13 cellular contexts compared by ENCODE assay signal in genomic region chr5:154397652-154398406, GRCh38. TPM values are rescaled to one million over a fixed set of nuclear protein-coding genes. Genes with fewer than 3 reads are reported as not detected.
DNase-seq lines count a peak whose midpoint lies in the region; ATAC-seq and TF ChIP-seq lines count a peak whose summit lies in the region.
"Had no signal": no experiment of that assay in that cellular context is flagged by ENCODE, and none has a peak within 500 bp of the region (broad histone marks: within the 10 kb centered on the region; RNA-seq: fewer than 3 reads in every experiment).

No MANE protein-coding gene starts in this region.

- TF ChIP-seq CTCF in Peyer's patch (IDR thresholded peaks at IDR 0.05) (no peak), glutamatergic neuron (IDR thresholded peaks at IDR 0.05; ENCODE audit: partially characterized antibody, unreplicated experiment) (no peak), nephron progenitor cell (IDR thresholded peaks at IDR 0.05) (no peak)

- H3K36me3 Mint-ChIP-seq in glutamatergic neuron (ENCODE audit: unreplicated experiment) (peaks cover under 1% of the 10 kb centered on the region), nephron progenitor cell (ENCODE audit: low read depth) (peaks cover 29% of the 10 kb centered on the region)

- H3K27ac ChIP-seq in Peyer's patch: no peak overlapping the region
- H3K27ac ChIP-seq: BLaER1 had no signal

- no peak overlapping the region for H3K27ac Mint-ChIP-seq in glutamatergic neuron (ENCODE audit: unreplicated experiment)
- no peak overlapping the region for H3K27ac Mint-ChIP-seq in nephron progenitor cell

- no peak overlapping the region for H3K4me3 ChIP-seq in Peyer's patch
- H3K4me3 ChIP-seq: BLaER1 had no signal

- no peak for ATAC-seq in HG02623 (IDR thresholded peaks at IDR 0.05; ENCODE audit: unreplicated experiment)
- ATAC-seq: activated T-cell treated with anti-CD3 and anti-CD28 coated beads, Interleukin-2, amount 50 U/mL, for 4 hours had no signal

- H3K4me1 Mint-ChIP-seq in glutamatergic neuron (ENCODE audit: low read depth, unreplicated experiment): peaks cover 17% of the 10 kb centered on the region
- no peaks in the 10 kb centered on the region for H3K4me1 Mint-ChIP-seq in nephron progenitor cell

- H3K27me3 Mint-ChIP-seq in glutamatergic neuron (ENCODE audit: unreplicated experiment): peaks cover 3% of the 10 kb centered on the region
- H3K27me3 Mint-ChIP-seq in nephron progenitor cell (ENCODE audit: low read depth, poor library complexity): peaks cover 3% of the 10 kb centered on the region

- peaks cover 2% of the 10 kb centered on the region for H3K9me3 Mint-ChIP-seq in glutamatergic neuron (ENCODE audit: unreplicated experiment)
- no peaks in the 10 kb centered on the region for H3K9me3 Mint-ChIP-seq in nephron progenitor cell
- H3K9me3 Mint-ChIP-seq: activated T-cell treated with anti-CD3 and anti-CD28 coated beads, Interleukin-2, amount 50 U/mL, for 4 hours had no signal

- no peaks in the 10 kb centered on the region for H3K9me3 ChIP-seq in Peyer's patch
- H3K9me3 ChIP-seq: BLaER1 had no signal

- peaks cover 0 to 4% (median 0%) of the 10 kb centered on the region in 4 donors for H3K4me1 ChIP-seq in Peyer's patch
- H3K4me1 ChIP-seq: BLaER1 had no signal

- TF ChIP-seq POLR2A in Peyer's patch (IDR thresholded peaks at IDR 0.05): no peak

- no peaks in the 10 kb centered on the region for H3K27me3 ChIP-seq in Peyer's patch
- H3K27me3 ChIP-seq: BLaER1 had no signal

- DNase-seq in DMS153 treated with DMSO at 0.1 percent for 48 hours (lab: John Stamatoyannopoulos, UW; ENCODE audit: unreplicated experiment) (peak; percentile 36), NCI-H1436 (lab: John Stamatoyannopoulos, UW) (peak; percentile 57), Peyer's patch (peak in 2 of 3 donors; percentile 68 to 73), left kidney (ENCODE audit: low read depth, low spot score) (peak; percentile 18), glutamatergic neuron (no peak), nephron progenitor cell (no peak), 8988T (no peak)
- DNase-seq: activated T-cell treated with anti-CD3 and anti-CD28 coated beads, Interleukin-2, amount 50 U/mL, for 4 hours; effector CD4-positive, alpha-beta T cell; foreskin melanocyte; Kasumi-1 had no signal

- no peaks in the 10 kb centered on the region for H3K36me3 ChIP-seq in Peyer's patch
- H3K36me3 ChIP-seq: BLaER1 had no signal

- H3K4me3 Mint-ChIP-seq in glutamatergic neuron (ENCODE audit: unreplicated experiment) (no peak overlapping the region), nephron progenitor cell (no peak overlapping the region)
- H3K4me3 Mint-ChIP-seq: activated T-cell treated with anti-CD3 and anti-CD28 coated beads, Interleukin-2, amount 50 U/mL, for 4 hours had no signal

RNA-seq across cellular contexts. Expression of gene SAP30L, which starts 48.0 kb away (rescaled TPM):
- total RNA-seq in Peyer's patch (10 to 100 TPM; 36.7 to 69.6 (median 39.3) TPM), glutamatergic neuron (ENCODE audit: unreplicated experiment) (18.1 TPM)

Comparison
In these comparisons a context has a peak if more than half of its experiments do, and no peak if none do; other contexts are left out.
1. DNase-seq: peak in DMS153 treated with DMSO at 0.1 percent for 48 hours (single experiment), NCI-H1436 (single experiment), Peyer's patch (2 of 3) and left kidney (single experiment); none in glutamatergic neuron (single experiment), nephron progenitor cell (single experiment) and 8988T (single experiment).